In the genomic region with DNA sequence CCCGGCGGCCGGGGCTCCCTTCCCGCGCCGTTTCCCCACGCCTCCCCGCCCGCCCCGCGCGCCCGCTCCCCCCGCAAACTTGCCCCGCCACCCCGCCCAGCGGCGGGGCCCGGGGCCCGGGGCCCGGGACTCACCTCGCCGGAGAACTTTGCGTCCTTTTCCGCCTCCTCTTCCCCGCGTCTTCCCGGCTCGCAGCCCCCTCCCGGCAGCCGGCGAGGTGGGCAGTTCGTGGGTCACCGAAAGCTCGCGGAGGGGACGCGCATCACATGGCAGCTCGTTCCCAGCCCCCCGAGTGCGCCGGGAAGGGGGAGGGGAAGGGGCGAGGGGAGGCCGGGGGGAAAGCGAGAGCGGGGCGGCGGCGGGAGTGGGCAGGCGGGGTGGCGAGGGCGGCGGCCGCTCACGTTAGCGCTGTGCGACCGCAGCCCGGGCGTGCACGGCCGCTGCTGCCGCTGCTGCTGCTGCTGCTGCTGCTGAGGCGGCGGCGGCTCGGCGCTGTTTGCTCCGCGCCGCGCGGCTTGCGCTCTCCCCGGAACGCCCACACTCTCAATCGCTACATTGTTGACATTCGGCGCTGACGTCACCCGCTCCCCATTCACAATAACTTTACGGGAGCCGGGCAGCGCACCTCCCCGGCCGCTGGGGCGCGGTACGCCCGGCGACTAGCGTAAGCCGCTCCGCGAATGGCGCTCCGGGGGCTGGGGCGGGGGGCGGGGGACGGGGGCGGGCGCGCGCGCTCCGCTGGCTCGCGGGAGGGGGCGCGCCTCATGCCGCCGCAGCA, we compare ENCODE assay signal across 8 cellular contexts. TPM values are rescaled to one million over a fixed set of nuclear protein-coding genes. Genes with fewer than 3 reads are reported as not detected.
DNase-seq lines count a peak whose midpoint lies in the region; TF ChIP-seq lines count a peak whose summit lies in the region.

A gene (minus strand): TSS at position 498 of the 778 bp plus-strand sequence. CDS start 287,999 bp downstream, outside the sequence.

- H2AFZ ChIP-seq in Loucy (ENCODE audit: low read length): peak within 1 kb of the TSS; percentile 67

- H3K4me1 ChIP-seq in Loucy (ENCODE audit: insufficient read depth, low read length, poor library complexity, severe bottlenecking): peaks cover 28% of the 10 kb centered on the region

- H3K4me3 ChIP-seq in Loucy (ENCODE audit: low read length, poor library complexity, severe bottlenecking): peak within 1 kb of the TSS; percentile 77

- H3K27me3 ChIP-seq in Loucy (ENCODE audit: insufficient read depth, low read length, poor library complexity, severe bottlenecking): no peaks in the 10 kb centered on the region

- no peaks in the 10 kb centered on the region for H3K9me2 ChIP-seq in Loucy (replicated peaks; ENCODE audit: low read depth, low read length)

- no peaks in the 10 kb centered on the region for H3K36me3 ChIP-seq in Loucy (ENCODE audit: insufficient read depth, low read length)

- H3K4me1 Mint-ChIP-seq in activated naive CD4-positive, alpha-beta T cell treated with anti-CD3 and anti-CD28 coated beads for 36 hours (ENCODE audit: low read depth): peaks cover 41% of the 10 kb centered on the region

- H3F3A ChIP-seq in Loucy (ENCODE audit: low read depth): no peaks in the 10 kb centered on the region

- TF ChIP-seq CTCF in Loucy (conservative IDR thresholded peaks at IDR 0.05; ENCODE audit: low read length): no peak

- H3K9me3 Mint-ChIP-seq in activated naive CD4-positive, alpha-beta T cell treated with anti-CD3 and anti-CD28 coated beads for 36 hours: no peaks in the 10 kb centered on the region

- peaks cover 46% of the 10 kb centered on the region for H3K79me2 ChIP-seq in Loucy (ENCODE audit: insufficient read depth, low read length)

- H3K27ac Mint-ChIP-seq in activated naive CD4-positive, alpha-beta T cell treated with anti-CD3 and anti-CD28 coated beads for 36 hours: peak within 1 kb of the TSS; percentile 97

- intact Hi-C loops in activated naive CD4-positive, alpha-beta T cell treated with anti-CD3 and anti-CD28 coated beads for 36 hours (cut with micrococcal nuclease): loop anchor here (1.0 to 10.0 kb wide), 7 partner anchors 24 to 472 kb away; a partner anchor contains a TSS

- H3K4me2 ChIP-seq in Loucy (ENCODE audit: low read depth, low read length, poor library complexity, severe bottlenecking): peak within 1 kb of the TSS; percentile 93

- DNase-seq in DMS53 treated with DMSO at 0.1 percent for 48 hours (lab: John Stamatoyannopoulos, UW; ENCODE audit: unreplicated experiment) (peak; percentile 67), GOT3 (lab: John Stamatoyannopoulos, UW) (peak; percentile 50), SK-N-DZ (ENCODE audit: low spot score) (peak; percentile 84), glomerular visceral epithelial cell (ENCODE audit: extremely low spot score) (peak; percentile 89), nucleus accumbens (lab: John Stamatoyannopoulos, UW) (peak in 55 of 56 donors; percentile 50 to 96 (median 84)), superior temporal gyrus (ENCODE audit: extremely low spot score) (peak; percentile 95)
- peak; percentile 99 for DNase-seq in activated naive CD4-positive, alpha-beta T cell treated with anti-CD3 and anti-CD28 coated beads for 36 hours

- peak within 1 kb of the TSS; percentile 83 for H3K9ac ChIP-seq in Loucy (ENCODE audit: low read depth, low read length, poor library complexity, severe bottlenecking)

- CTCF ChIA-PET in activated naive CD4-positive, alpha-beta T cell treated with anti-CD3 and anti-CD28 coated beads for 36 hours (lab: Charles Lee): interaction anchor here (0.6 to 2.8 kb wide), 6 partner anchors 17 to 356 kb away, joined by 3 to 12 read pairs (median 6); no protein-coding TSS in a partner anchor

- no peaks in the 10 kb centered on the region for H4K20me1 ChIP-seq in Loucy (ENCODE audit: insufficient read depth, low read length, poor library complexity, severe bottlenecking)

- H3K27me3 Mint-ChIP-seq in activated naive CD4-positive, alpha-beta T cell treated with anti-CD3 and anti-CD28 coated beads for 36 hours (ENCODE audit: low read depth): peaks cover 2% of the 10 kb centered on the region

- peak within 1 kb of the TSS; percentile 86 for H3K4me3 Mint-ChIP-seq in activated naive CD4-positive, alpha-beta T cell treated with anti-CD3 and anti-CD28 coated beads for 36 hours

- no peaks in the 10 kb centered on the region for H3K9me3 ChIP-seq in Loucy (ENCODE audit: insufficient read depth, low read depth, low read length)

- peaks cover 36% of the 10 kb centered on the region for H3K36me3 Mint-ChIP-seq in activated naive CD4-positive, alpha-beta T cell treated with anti-CD3 and anti-CD28 coated beads for 36 hours (ENCODE audit: low read depth)

RNA-seq across cellular contexts. Expression of the gene that starts here (rescaled TPM):
- polyA plus RNA-seq in SK-N-DZ (2014; cell fraction: cytosol; rRNA removed): 1.7 and 3.7 TPM in 2 replicates
- 0.84 and 1.5 TPM in 2 replicates for polyA plus RNA-seq in SK-N-DZ (2014; cell fraction: nucleus; rRNA removed)
- total RNA-seq in activated naive CD4-positive, alpha-beta T cell treated with anti-CD3 and anti-CD28 coated beads for 36 hours: 10 to 100 TPM; 75.1 to 77.9 TPM

Comparison
In these comparisons a context has a peak if more than half of its experiments do, and no peak if none do; other contexts are left out.
1. Peak in every context shown above with its lines: DNase-seq and H3K4me3 ChIP-seq.